ENCODE assay signal across 8 cellular contexts in genomic region chr4:1246901-1247810, GRCh38. TPM values are rescaled to one million over a fixed set of nuclear protein-coding genes. Genes with fewer than 3 reads are reported as not detected.
DNase-seq lines count a peak whose midpoint lies in the region; ATAC-seq, FAIRE-seq and TF ChIP-seq lines count a peak whose summit lies in the region.

No MANE protein-coding gene starts in this region.

- peak overlapping the region; percentile 98 for H3K4me2 ChIP-seq in SK-N-SH

- in situ Hi-C loops in G401 (cut with HindIII; ENCODE audit: low sequenced_read_pairs): no loop called here

- intact Hi-C loops in mucosa of descending colon (cut with DNase I, micrococcal nuclease): no loop called here

- H3K4me3 ChIP-seq in SK-N-SH (ENCODE audit: low read depth in 2 of 2, low read length in 1 of 2): peak overlapping the region; percentile 83 to 91
- no peak overlapping the region for H3K4me3 ChIP-seq in endocrine pancreas (ENCODE audit: control insufficient read depth, insufficient read depth, low read length)
- peak overlapping the region; percentile 67 for H3K4me3 ChIP-seq in mucosa of descending colon

- POLR2A ChIA-PET in SK-N-SH (lab: Yijun Ruan, JAX): interaction anchor here (1.8 to 2.8 kb wide), 2 partner anchors 42 to 99 kb away, joined by 5 to 15 read pairs; partner anchors contain the start of gene UVSSA

- 46% methylated on average over 10 of the region's 46 CpGs for WGBS in SK-N-SH (ENCODE audit: low lambda C conversion rate)

- peaks cover 8 to 14% of the 10 kb centered on the region in 2 experiments for H3K36me3 ChIP-seq in SK-N-SH (replicated peaks in 1 of 2; ENCODE audit: control insufficient read depth in 1 of 2, insufficient read depth in 2 of 2, low read length in 1 of 2)
- no peaks in the 10 kb centered on the region for H3K36me3 ChIP-seq in endocrine pancreas (ENCODE audit: control insufficient read depth, insufficient read depth, low read length)
- no peaks in the 10 kb centered on the region for H3K36me3 ChIP-seq in mucosa of descending colon (ENCODE audit: low read depth)

- H3K9me2 ChIP-seq in SK-N-SH: no peaks in the 10 kb centered on the region

- H3K9ac ChIP-seq in SK-N-SH: peak overlapping the region; percentile 93
- H3K9ac ChIP-seq in endocrine pancreas (ENCODE audit: control insufficient read depth, insufficient read depth, low read length): peak overlapping the region; percentile 79

- H2AFZ ChIP-seq in SK-N-SH (ENCODE audit: low read depth): no peak overlapping the region

- H3K27ac ChIP-seq in 22Rv1 (peak overlapping the region; percentile 92), SK-N-SH (ENCODE audit: low read depth in 2 of 2, low read length in 1 of 2) (peak overlapping the region; percentile 75 to 95)

- H3K27me3 ChIP-seq in SK-N-SH (ENCODE audit: insufficient read depth) (no peaks in the 10 kb centered on the region), endocrine pancreas (ENCODE audit: control insufficient read depth, insufficient read depth, low read length) (no peaks in the 10 kb centered on the region)

- H3F3A ChIP-seq in SK-N-SH (replicated peaks; ENCODE audit: insufficient read depth): no peaks in the 10 kb centered on the region

- TF ChIP-seq CTCF in 22Rv1 (IDR thresholded peaks at IDR 0.05) (no peak), SK-N-SH (IDR thresholded peaks at IDR 0.05) (no peak), mucosa of descending colon (IDR thresholded peaks at IDR 0.05) (no peak)

- TF ChIP-seq RAD21 in SK-N-SH (IDR thresholded peaks at IDR 0.05; ENCODE audit: low read length): no peak

- peak; percentile 62 for DNase-seq in GM12891 (ENCODE audit: insufficient read length, low spot score)
- DNase-seq in SK-N-SH: peak; percentile 64
- DNase-seq in mucosa of descending colon: peak in 2 of 3 donors; percentile 52 to 64
- DNase-seq in OCI-M2 (lab: John Stamatoyannopoulos, UW; ENCODE audit: unreplicated experiment): no peak
- no peak for DNase-seq in G401 (ENCODE audit: low spot score)
- DNase-seq in putamen (ENCODE audit: low spot score): no peak

- no peaks in the 10 kb centered on the region for H3K9me3 ChIP-seq in SK-N-SH
- H3K9me3 ChIP-seq in endocrine pancreas (ENCODE audit: control insufficient read depth, low read length): no peaks in the 10 kb centered on the region
- H3K9me3 ChIP-seq in mucosa of descending colon: no peaks in the 10 kb centered on the region

- peaks cover 53% of the 10 kb centered on the region for H4K20me1 ChIP-seq in SK-N-SH (ENCODE audit: insufficient read depth)

- FAIRE-seq in GM12891 (lab: Jason Lieb, UNC): peak; percentile 63

- TF ChIP-seq POLR2A in GM12891 (IDR thresholded peaks at IDR 0.05; ENCODE audit: low read depth, low read length): peak; percentile 11; the same call in 1 of the 2 replicates

- ATAC-seq in mucosa of descending colon: peak; percentile 4

- no peak for TF ChIP-seq EP300 in SK-N-SH (IDR thresholded peaks at IDR 0.05; ENCODE audit: borderline replicate concordance in 1 of 2, low read depth in 1 of 2, low read length in 1 of 2)

- H3K4me1 ChIP-seq in SK-N-SH (ENCODE audit: control insufficient read depth in 1 of 2, insufficient read depth in 2 of 2, low read depth in 1 of 2, low read length in 1 of 2) (peaks cover 10 to 36% of the 10 kb centered on the region in 2 experiments; a peak in 3 of 4 replicates), endocrine pancreas (ENCODE audit: control insufficient read depth, insufficient read depth, low read length) (no peaks in the 10 kb centered on the region), mucosa of descending colon (ENCODE audit: low read depth) (peaks cover 50% of the 10 kb centered on the region)

- CTCF ChIA-PET in SK-N-SH (lab: Yijun Ruan, JAX): interaction anchor here (0.8 to 3.8 kb wide), 4 partner anchors 12 to 382 kb away, joined by 3 to 14 read pairs (median 4); no protein-coding TSS in a partner anchor

- peaks cover 69% of the 10 kb centered on the region for H3K79me2 ChIP-seq in SK-N-SH (ENCODE audit: insufficient read depth)

TF ChIP-seq in GM12891, 5 proteins besides CTCF, POLR2A, EP300 and RAD21:
- TF ChIP-seq POLR2AphosphoS5 (IDR thresholded peaks at IDR 0.05; ENCODE audit: low read depth, low read length) (no peak), TAF1 (IDR thresholded peaks at IDR 0.05; ENCODE audit: low read depth, low read length) (no peak), POU2F2 (IDR thresholded peaks at IDR 0.05; ENCODE audit: low read depth, low read length) (no peak), SPI1 (IDR thresholded peaks at IDR 0.05; ENCODE audit: low read depth, low read length) (no peak), PAX5 (IDR thresholded peaks at IDR 0.05; ENCODE audit: insufficient read depth, low read length, severe bottlenecking) (no peak)

TF ChIP-seq in SK-N-SH, 30 proteins besides CTCF, POLR2A, EP300 and RAD21:
- TF ChIP-seq CHD2 (IDR thresholded peaks at IDR 0.05; ENCODE audit: low read length, partially characterized antibody) (no peak), RXRA (IDR thresholded peaks at IDR 0.05; ENCODE audit: borderline replicate concordance, low read depth) (no peak), SIN3A (IDR thresholded peaks at IDR 0.05; ENCODE audit: borderline replicate concordance, low read depth, low read length) (0 out of 2 replicates have a peak, but pooled peaks have one; percentile 21)

RNA-seq across cellular contexts. Expression of gene CTBP1, which starts 1.8 kb away (rescaled TPM):
- polyA plus RNA-seq in GM12891 (2012; ENCODE audit: low read depth, missing spikeins): 97.8 TPM
- 158 and 183 TPM in 2 replicates for polyA plus RNA-seq in SK-N-SH (2012; rRNA removed)
- polyA plus RNA-seq in SK-N-SH (2012; cell fraction: cytosol; rRNA removed): 73.8 and 122 TPM in 2 replicates
- 419 and 467 TPM in 2 replicates for polyA plus RNA-seq in SK-N-SH (2012; cell fraction: nucleus; rRNA removed)
- 100 to 1,000 TPM; 151 to 188 (median 168) TPM for total RNA-seq in mucosa of descending colon
- total RNA-seq in G401 (2014; rRNA removed; shearing (Covaris generic)): 265 and 287 TPM in 2 replicates

RNA-seq across cellular contexts. Expression of gene MAEA, which starts 42.5 kb away (rescaled TPM):
- 36.2 TPM for polyA plus RNA-seq in GM12891 (2012; ENCODE audit: low read depth, missing spikeins)
- 123 and 128 TPM in 2 replicates for polyA plus RNA-seq in SK-N-SH (2012; rRNA removed)
- 64.4 and 85.4 TPM in 2 replicates for polyA plus RNA-seq in SK-N-SH (2012; cell fraction: cytosol; rRNA removed)
- polyA plus RNA-seq in SK-N-SH (2012; cell fraction: nucleus; rRNA removed): 196 and 274 TPM in 2 replicates
- 100 to 1,000 TPM in 1 of 3 donors, 10 to 100 TPM in 2; 75.5 to 112 (median 98.4) TPM for total RNA-seq in mucosa of descending colon
- total RNA-seq in G401 (2014; rRNA removed; shearing (Covaris generic)): 52.5 and 54.6 TPM in 2 replicates

Comparison
In these comparisons a context has a peak if more than half of its experiments do, and no peak if none do; other contexts are left out.
1. DNase-seq: peak in GM12891 (single experiment), SK-N-SH (single experiment) and mucosa of descending colon (2 of 3); none in OCI-M2 (single experiment), G401 (single experiment) and putamen (single experiment).